In the genomic region with DNA sequence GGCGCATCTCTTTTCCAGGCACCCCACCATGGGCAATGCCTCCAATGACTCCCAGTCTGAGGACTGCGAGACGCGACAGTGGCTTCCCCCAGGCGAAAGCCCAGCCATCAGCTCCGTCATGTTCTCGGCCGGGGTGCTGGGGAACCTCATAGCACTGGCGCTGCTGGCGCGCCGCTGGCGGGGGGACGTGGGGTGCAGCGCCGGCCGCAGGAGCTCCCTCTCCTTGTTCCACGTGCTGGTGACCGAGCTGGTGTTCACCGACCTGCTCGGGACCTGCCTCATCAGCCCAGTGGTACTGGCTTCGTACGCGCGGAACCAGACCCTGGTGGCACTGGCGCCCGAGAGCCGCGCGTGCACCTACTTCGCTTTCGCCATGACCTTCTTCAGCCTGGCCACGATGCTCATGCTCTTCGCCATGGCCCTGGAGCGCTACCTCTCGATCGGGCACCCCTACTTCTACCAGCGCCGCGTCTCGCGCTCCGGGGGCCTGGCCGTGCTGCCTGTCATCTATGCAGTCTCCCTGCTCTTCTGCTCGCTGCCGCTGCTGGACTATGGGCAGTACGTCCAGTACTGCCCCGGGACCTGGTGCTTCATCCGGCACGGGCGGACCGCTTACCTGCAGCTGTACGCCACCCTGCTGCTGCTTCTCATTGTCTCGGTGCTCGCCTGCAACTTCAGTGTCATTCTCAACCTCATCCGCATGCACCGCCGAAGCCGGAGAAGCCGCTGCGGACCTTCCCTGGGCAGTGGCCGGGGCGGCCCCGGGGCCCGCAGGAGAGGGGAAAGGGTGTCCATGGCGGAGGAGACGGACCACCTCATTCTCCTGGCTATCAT, we compare ENCODE assay signal across 8 cellular contexts. TPM values are rescaled to one million over a fixed set of nuclear protein-coding genes. Genes with fewer than 3 reads are reported as not detected.
A peak's percentile ranks its signal among the peaks of the same experiment; 100 is the strongest.
DNase-seq lines count a peak whose midpoint lies in the region; ATAC-seq and TF ChIP-seq lines count a peak whose summit lies in the region.

No MANE protein-coding gene starts in this region.

- peak overlapping the region; percentile 45 for H3K9ac ChIP-seq in HUES64 (ENCODE audit: low read depth, low read length)

- peak; percentile 43 for ATAC-seq in GM19023 (IDR thresholded peaks at IDR 0.05; ENCODE audit: unreplicated experiment)
- peak; percentile 24 to 31 for ATAC-seq in natural killer cell treated with Interleukin-12 subunit alpha and Interleukin-12 subunit beta and Interleukin-15 and Interleukin-18, amount 100 ng/mL, for 72 hours

- peak overlapping the region; percentile 98 for H3K27ac Mint-ChIP-seq in natural killer cell treated with Interleukin-12 subunit alpha and Interleukin-12 subunit beta and Interleukin-15 and Interleukin-18, amount 100 ng/mL, for 72 hours

- H3K36me3 ChIP-seq in HUES64 (ENCODE audit: insufficient read depth, low read length) (no peaks in the 10 kb centered on the region), esophagus muscularis mucosa (no peaks in the 10 kb centered on the region), tibial nerve (no peaks in the 10 kb centered on the region)

- H3K27me3 Mint-ChIP-seq in natural killer cell treated with Interleukin-12 subunit alpha and Interleukin-12 subunit beta and Interleukin-15 and Interleukin-18, amount 100 ng/mL, for 72 hours: no peaks in the 10 kb centered on the region

- no peaks in the 10 kb centered on the region for H3K9me3 ChIP-seq in HUES64 (ENCODE audit: insufficient read depth, low read depth, low read length)
- no peaks in the 10 kb centered on the region for H3K9me3 ChIP-seq in esophagus muscularis mucosa
- no peaks in the 10 kb centered on the region for H3K9me3 ChIP-seq in tibial nerve

- H3K27me3 ChIP-seq in HUES64 (ENCODE audit: insufficient read depth, low read length): peaks cover 72% of the 10 kb centered on the region
- peaks cover 0 to 15% (median 0%) of the 10 kb centered on the region in 4 donors for H3K27me3 ChIP-seq in esophagus muscularis mucosa
- peaks cover 0 to 20% of the 10 kb centered on the region in 2 donors for H3K27me3 ChIP-seq in tibial nerve

- peaks cover 66% of the 10 kb centered on the region for H3K36me3 Mint-ChIP-seq in natural killer cell treated with Interleukin-12 subunit alpha and Interleukin-12 subunit beta and Interleukin-15 and Interleukin-18, amount 100 ng/mL, for 72 hours

- H3K4me3 Mint-ChIP-seq in natural killer cell treated with Interleukin-12 subunit alpha and Interleukin-12 subunit beta and Interleukin-15 and Interleukin-18, amount 100 ng/mL, for 72 hours: peak overlapping the region; percentile 100

- H3K4me3 ChIP-seq in HUES64 (ENCODE audit: low read length) (peak overlapping the region; percentile 58), esophagus muscularis mucosa (peak overlapping the region; percentile 61 to 77 (median 68)), tibial nerve (peak overlapping the region; percentile 41 to 61 (median 58))

- TF ChIP-seq POLR2A in esophagus muscularis mucosa (IDR thresholded peaks at IDR 0.05; ENCODE audit: low read depth) (no peak), tibial nerve (IDR thresholded peaks at IDR 0.05) (no peak)

- intact Hi-C loops in esophagus muscularis mucosa (cut with DNase I): loop anchor here (5.0 kb wide), 2 partner anchors 33 to 143 kb away; no protein-coding TSS in a partner anchor

- H3K4me1 ChIP-seq in HUES64 (ENCODE audit: insufficient read depth, low read length) (no peaks in the 10 kb centered on the region), esophagus muscularis mucosa (peaks cover 14 to 36% (median 27%) of the 10 kb centered on the region in 4 donors), tibial nerve (peaks cover 0 to 30% (median 9%) of the 10 kb centered on the region in 4 donors)

- WGBS in HUES64: 2% methylated on average over 67 of the region's 67 CpGs
- WGBS in esophagus muscularis mucosa: 26% methylated on average over 12 of the region's 67 CpGs
- WGBS in tibial nerve, 2 donors: 3 to 9% methylated on average over 41 to 57 of the region's 67 CpGs

- peaks cover 57 to 64% of the 10 kb centered on the region in 2 donors for H3K4me1 Mint-ChIP-seq in natural killer cell treated with Interleukin-12 subunit alpha and Interleukin-12 subunit beta and Interleukin-15 and Interleukin-18, amount 100 ng/mL, for 72 hours (ENCODE audit: low read depth in 2 of 2)

- DNase-seq in activated CD8-positive, alpha-beta memory T cell treated with anti-CD3 and anti-CD28 coated beads, Interleukin-2, amount 50 U/mL, for 4 hours: peak; percentile 42
- DNase-seq in esophagus muscularis mucosa (ENCODE audit: extremely low spot score) (no peak), tibial nerve (ENCODE audit: low spot score in 2 of 2) (no peak), NCI-H128 (lab: John Stamatoyannopoulos, UW; ENCODE audit: unreplicated experiment) (no peak), epidermal melanocyte (ENCODE audit: insufficient read length, low spot score) (no peak)
- no peak for DNase-seq in natural killer cell treated with Interleukin-12 subunit alpha and Interleukin-12 subunit beta and Interleukin-15 and Interleukin-18, amount 100 ng/mL, for 72 hours (ENCODE audit: low spot score)

- no peak overlapping the region for H3K27ac ChIP-seq in HUES64 (ENCODE audit: low read depth, low read length)
- peak overlapping the region; percentile 65 to 84 (median 75) for H3K27ac ChIP-seq in esophagus muscularis mucosa (replicated peaks in 1 of 4)
- peak overlapping the region in 3 of 4 donors; percentile 58 to 73 (median 71) for H3K27ac ChIP-seq in tibial nerve

- H3K9me3 Mint-ChIP-seq in natural killer cell treated with Interleukin-12 subunit alpha and Interleukin-12 subunit beta and Interleukin-15 and Interleukin-18, amount 100 ng/mL, for 72 hours: no peaks in the 10 kb centered on the region

- TF ChIP-seq EP300 in esophagus muscularis mucosa (IDR thresholded peaks at IDR 0.05) (no peak), tibial nerve (IDR thresholded peaks at IDR 0.05) (no peak)

- TF ChIP-seq CTCF in esophagus muscularis mucosa (IDR thresholded peaks at IDR 0.05) (no peak), tibial nerve (IDR thresholded peaks at IDR 0.05) (no peak)

RNA-seq across cellular contexts. Expression of a gene that starts 0.6 kb away (rescaled TPM):
- 0.40 TPM for polyA plus RNA-seq in HUES64 (2013, experiment 1 of 2)
- polyA plus RNA-seq in HUES64 (2013, experiment 2 of 2): 0.13 TPM
- total RNA-seq in esophagus muscularis mucosa: 1 to 10 TPM; 2.1 to 6.3 (median 4.4) TPM
- 10 to 100 TPM; 94.5 to 96.0 TPM for total RNA-seq in natural killer cell treated with Interleukin-12 subunit alpha and Interleukin-12 subunit beta and Interleukin-15 and Interleukin-18, amount 100 ng/mL, for 72 hours
- 10 to 100 TPM in 1 of 4 donors, 1 to 10 TPM in 3; 2.1 to 14.4 (median 4.0) TPM for total RNA-seq in tibial nerve

RNA-seq across cellular contexts. Expression of a gene that starts 47.2 kb away (rescaled TPM):
- not detected for polyA plus RNA-seq in HUES64 (2013, experiment 1 of 2)
- polyA plus RNA-seq in HUES64 (2013, experiment 2 of 2): not detected
- total RNA-seq in esophagus muscularis mucosa (under 1 TPM; 0.17 to 0.66 (median 0.37) TPM), tibial nerve (1 to 10 TPM; 2.7 to 7.4 (median 6.4) TPM)
- 1 to 10 TPM; 3.8 to 4.5 TPM for total RNA-seq in natural killer cell treated with Interleukin-12 subunit alpha and Interleukin-12 subunit beta and Interleukin-15 and Interleukin-18, amount 100 ng/mL, for 72 hours

Comparison
In these comparisons a context has a peak if more than half of its experiments do, and no peak if none do; other contexts are left out.
1. RNA of a gene that starts 0.6 kb away (total RNA-seq): 94.5 to 96.0 TPM in natural killer cell treated with Interleukin-12 subunit alpha and Interleukin-12 subunit beta and Interleukin-15 and Interleukin-18, amount 100 ng/mL, for 72 hours; 2.1 to 14.4 TPM in tibial nerve and 2.1 to 6.3 TPM in esophagus muscularis mucosa; every median in the first group is over 4 times any median in the second.
2. Peak in every context shown above with its lines, with median percentiles within 50 percentile points of each other: H3K4me3 ChIP-seq.